ENCODE assay signal across 21 cellular contexts in the genomic region with DNA sequence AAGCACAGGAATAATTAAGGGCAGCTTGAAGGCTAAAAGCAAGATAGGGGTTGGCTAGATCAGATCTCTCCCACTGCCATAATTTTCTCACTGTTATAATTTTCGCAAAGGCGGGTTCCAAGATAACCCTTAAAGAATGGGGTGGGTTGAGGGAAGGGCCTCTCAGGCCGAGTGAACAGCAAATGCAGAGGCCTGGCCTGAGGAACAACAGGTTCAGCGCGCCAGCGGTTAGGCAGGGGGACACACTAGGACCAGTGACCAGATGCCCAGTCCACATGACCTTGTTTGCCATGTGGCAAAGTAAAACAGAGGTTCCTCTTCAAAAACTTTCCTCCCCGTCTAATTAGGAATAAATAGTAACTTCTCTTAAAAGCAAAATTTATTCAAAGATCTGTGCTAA. TPM values are rescaled to one million over a fixed set of nuclear protein-coding genes. Genes with fewer than 3 reads are reported as not detected.
DNase-seq lines count a peak whose midpoint lies in the region; ATAC-seq and TF ChIP-seq lines count a peak whose summit lies in the region.
"Had no signal": no experiment of that assay in that cellular context is flagged by ENCODE, and none has a peak within 500 bp of the region (broad histone marks: within the 10 kb centered on the region; RNA-seq: fewer than 3 reads in every experiment).

No MANE protein-coding gene starts in this region.

- peak overlapping the region; percentile 38 for H3T11ph ChIP-seq in H9 (ENCODE audit: low read length)

- no peaks in the 10 kb centered on the region; the same call in 1 of the 2 replicates for H3K27me3 Mint-ChIP-seq in H9 (ENCODE audit: low read depth)
- peaks cover 3% of the 10 kb centered on the region for H3K27me3 Mint-ChIP-seq in activated T-cell treated with anti-CD3 and anti-CD28 coated beads, Interleukin-2, amount 50 U/mL, for 4 hours (ENCODE audit: low read depth)
- H3K27me3 Mint-ChIP-seq: activated naive CD4-positive, alpha-beta T cell treated with anti-CD3 and anti-CD28 coated beads, Interleukin-2, amount 50 U/mL, for 24 hours had no signal

- H3K36me3 Mint-ChIP-seq in H9 (ENCODE audit: insufficient read depth in 1 of 3, low read depth in 3 of 3) = peaks cover 12 to 23% (median 19%) of the 10 kb centered on the region in 3 experiments; a peak in 6 of 7 replicates
- H3K36me3 Mint-ChIP-seq in activated T-cell treated with anti-CD3 and anti-CD28 coated beads, Interleukin-2, amount 50 U/mL, for 4 hours (ENCODE audit: insufficient read depth) = peaks cover 10% of the 10 kb centered on the region

- H3K36me3 ChIP-seq in skeletal muscle tissue (ENCODE audit: control insufficient read depth in 3 of 3, insufficient read depth in 3 of 3, low read length in 3 of 3) = peaks cover 8 to 10% (median 9%) of the 10 kb centered on the region in 3 donors

- H3K4me3 ChIP-seq in iPS-18c (ENCODE audit: insufficient read depth, low read depth, low read length) (0 out of 2 replicates have a peak overlapping the region, but pooled peaks have one; percentile 1), skeletal muscle tissue (ENCODE audit: low read length in 3 of 3) (no peak overlapping the region)
- H3K4me3 ChIP-seq: cardiac muscle cell, HAP-1 had no signal

- no peak overlapping the region for H3K4me2 ChIP-seq in H9 (ENCODE audit: insufficient read depth, insufficient read length, low read length)

- H3K79me1 ChIP-seq in H9 (ENCODE audit: insufficient read depth, low read depth, low read length, poor library complexity, severe bottlenecking) = no peaks in the 10 kb centered on the region

- H2BK120ac ChIP-seq in H9 (ENCODE audit: low read depth, low read length, poor library complexity, severe bottlenecking) = no peak overlapping the region

- no peak overlapping the region for H3K4ac ChIP-seq in H9 (ENCODE audit: low read depth, low read length)

- no peak overlapping the region for H3K14ac ChIP-seq in H9 (ENCODE audit: insufficient read depth, low read length)

- H2BK12ac ChIP-seq in H9 (ENCODE audit: insufficient read length, low read depth, low read length) = no peak overlapping the region

- no peak overlapping the region for H4K91ac ChIP-seq in H9 (ENCODE audit: insufficient read length, low read depth, low read length)

- H2BK5ac ChIP-seq in H9 (ENCODE audit: insufficient read length, low read length) = no peak overlapping the region

- H3K27ac Mint-ChIP-seq in H9 = peak overlapping the region; percentile 32 to 97 (median 97); a peak in 6 of 7 replicates

- WGBS in H9 (ENCODE audit: extremely low coverage, insufficient read length, low lambda C conversion rate) = no CpG with 5 or more reads among the region's 7 CpGs

- H4K8ac ChIP-seq in H9 (replicated peaks; ENCODE audit: insufficient read length, low read depth, low read length) = no peak overlapping the region

- H3K9me3 Mint-ChIP-seq in H9 = no peaks in the 10 kb centered on the region
- H3K9me3 Mint-ChIP-seq in activated T-cell treated with anti-CD3 and anti-CD28 coated beads, Interleukin-2, amount 50 U/mL, for 4 hours = no peaks in the 10 kb centered on the region
- H3K9me3 Mint-ChIP-seq: activated naive CD4-positive, alpha-beta T cell treated with anti-CD3 and anti-CD28 coated beads, Interleukin-2, amount 50 U/mL, for 24 hours had no signal

- H2BK15ac ChIP-seq in H9 (ENCODE audit: low read depth, low read length) = no peak overlapping the region

- H3K23me2 ChIP-seq in H9 (ENCODE audit: insufficient read length, low read depth, low read length, poor library complexity, severe bottlenecking) = peaks cover 4% of the 10 kb centered on the region

- H3K9ac ChIP-seq in H9 (ENCODE audit: extremely low read depth, insufficient read length, low read length) = peak overlapping the region; percentile 55
- no peak overlapping the region for H3K9ac ChIP-seq in skeletal muscle tissue (ENCODE audit: low read depth in 1 of 3, low read length in 3 of 3)

- H3K18ac ChIP-seq in H9 (ENCODE audit: insufficient read length, low read depth, low read length) = peak overlapping the region; percentile 93

- ATAC-seq in GM19463 (IDR thresholded peaks at IDR 0.05; ENCODE audit: unreplicated experiment) (no peak), HG03108 (IDR thresholded peaks at IDR 0.05; ENCODE audit: unreplicated experiment) (no peak)
- no peak for ATAC-seq in activated T-cell treated with anti-CD3 and anti-CD28 coated beads, Interleukin-2, amount 50 U/mL, for 4 hours
- ATAC-seq: left ventricle myocardium superior, right cardiac atrium had no signal

- H3K9me3 ChIP-seq in H9 (ENCODE audit: control insufficient read depth, low read depth, low read length) = no peaks in the 10 kb centered on the region
- peaks cover 4% of the 10 kb centered on the region for H3K9me3 ChIP-seq in iPS-18c (ENCODE audit: control insufficient read depth, insufficient read depth, low read length)
- no peaks in the 10 kb centered on the region for H3K9me3 ChIP-seq in skeletal muscle tissue (ENCODE audit: control insufficient read depth in 3 of 3, low read length in 3 of 3)
- H3K9me3 ChIP-seq: HAP-1, thoracic aorta had no signal

- H3K27me3 ChIP-seq in H9 (ENCODE audit: insufficient read depth, low read length) = no peaks in the 10 kb centered on the region
- H3K27me3 ChIP-seq in skeletal muscle tissue (ENCODE audit: control insufficient read depth in 3 of 3, insufficient read depth in 3 of 3, low read length in 3 of 3) = no peaks in the 10 kb centered on the region
- H3K27me3 ChIP-seq: cardiac muscle cell had no signal

- H3K4me1 Mint-ChIP-seq in H9 = peaks cover 33 to 37% of the 10 kb centered on the region in 2 experiments
- peaks cover 25% of the 10 kb centered on the region for H3K4me1 Mint-ChIP-seq in activated T-cell treated with anti-CD3 and anti-CD28 coated beads, Interleukin-2, amount 50 U/mL, for 4 hours (ENCODE audit: low read depth)

- H2BK20ac ChIP-seq in H9 (ENCODE audit: low read depth, low read length, poor library complexity, severe bottlenecking) = no peak overlapping the region

- TF ChIP-seq CTCF in H9 (conservative IDR thresholded peaks at IDR 0.05) = no peak
- TF ChIP-seq CTCF in VCaP (conservative IDR thresholded peaks at IDR 0.05) = no peak

- H3K23ac ChIP-seq in H9 (ENCODE audit: insufficient read length, low read depth, low read length) = no peak overlapping the region

- H4K20me1 ChIP-seq in H9 (ENCODE audit: control insufficient read depth, insufficient read depth, insufficient read length) = no peaks in the 10 kb centered on the region

- H3K4me1 ChIP-seq in H9 (ENCODE audit: insufficient read depth, low read length) (no peaks in the 10 kb centered on the region; the same call in 1 of the 2 replicates), skeletal muscle tissue (ENCODE audit: control insufficient read depth in 3 of 3, insufficient read depth in 3 of 3, low read length in 3 of 3) (peaks cover 17 to 18% (median 18%) of the 10 kb centered on the region in 3 donors)

- peaks cover 15% of the 10 kb centered on the region for H3K79me2 ChIP-seq in H9 (ENCODE audit: insufficient read depth, low read length)

- no peak overlapping the region for H2AFZ ChIP-seq in H9 (ENCODE audit: low read length)

- H3K56ac ChIP-seq in H9 (ENCODE audit: insufficient read length, low read depth, low read length) = no peak overlapping the region

- peak overlapping the region; percentile 93 for H4K5ac ChIP-seq in H9 (ENCODE audit: insufficient read length, low read depth, low read length)

- peak overlapping the region in 1 of 2 experiments; percentile 31; a peak in 1 of 5 replicates for H3K4me3 Mint-ChIP-seq in H9
- no peak overlapping the region for H3K4me3 Mint-ChIP-seq in activated T-cell treated with anti-CD3 and anti-CD28 coated beads, Interleukin-2, amount 50 U/mL, for 4 hours

- H2AK5ac ChIP-seq in H9 (ENCODE audit: insufficient read length, low read length) = no peak overlapping the region

- H3K27ac ChIP-seq in H9 (ENCODE audit: insufficient read length, low read depth, low read length) (peak overlapping the region; percentile 65), VCaP (peak overlapping the region; percentile 90), skeletal muscle tissue (ENCODE audit: low read depth, low read length) (peak overlapping the region; percentile 12)
- H3K27ac ChIP-seq: cardiac muscle cell had no signal

- no peak for DNase-seq in H9
- DNase-seq in activated T-cell treated with anti-CD3 and anti-CD28 coated beads, Interleukin-2, amount 50 U/mL, for 4 hours = no peak
- DNase-seq in NCI-H446 treated with DMSO at 0.1 percent for 48 hours (lab: John Stamatoyannopoulos, UW) = no peak
- DNase-seq: activated CD4-positive, alpha-beta T cell treated with anti-CD3 and anti-CD28 coated beads for 1 hour; activated CD8-positive, alpha-beta memory T cell treated with anti-CD3 and anti-CD28 coated beads, Interleukin-2, amount 50 U/mL, for 48 hours; effector CD4-positive, alpha-beta T cell; left ventricle myocardium superior; NCI-H82; nephron progenitor cell; right cardiac atrium; RPMI8226; stimulated activated CD4-positive, alpha-beta T cell treated with anti-CD3 and anti-CD28 coated beads, Interleukin-1b, Interleukin-23, amount 100 ng/mL, for 48 hours had no signal

RNA-seq across cellular contexts. Expression of gene PHAX, which starts 1.2 kb away (rescaled TPM):
- 62.9 and 65.6 TPM in 2 replicates for total RNA-seq in H9 (2021)
- 25.1 TPM for total RNA-seq in skeletal muscle tissue
- 10 to 100 TPM; 56.6 to 60.6 (median 56.9) TPM for total RNA-seq in activated T-cell treated with anti-CD3 and anti-CD28 coated beads, Interleukin-2, amount 50 U/mL, for 4 hours

RNA-seq across cellular contexts. Expression of gene ALDH7A1, which starts 4.5 kb away (rescaled TPM):
- total RNA-seq in H9 (2021) (142 and 148 TPM in 2 replicates), skeletal muscle tissue (29.7 TPM)
- 1 to 10 TPM; 1.1 to 1.5 (median 1.4) TPM for total RNA-seq in activated T-cell treated with anti-CD3 and anti-CD28 coated beads, Interleukin-2, amount 50 U/mL, for 4 hours

Comparison
In these comparisons a context has a peak if more than half of its experiments do, and no peak if none do; other contexts are left out.
1. H3K27ac ChIP-seq: peak in every context shown above with its lines; median percentile 90 in VCaP; 65 in H9; 12 in skeletal muscle tissue.
2. RNA of gene ALDH7A1, which starts 4.5 kb away (total RNA-seq): 142 to 148 TPM in H9 and 29.7 TPM in skeletal muscle tissue (single experiment); 1.1 to 1.5 TPM in activated T-cell treated with anti-CD3 and anti-CD28 coated beads, Interleukin-2, amount 50 U/mL, for 4 hours; every median in the first group is over 10 times any median in the second.